ENCODE assay signal across 8 cellular contexts in genomic region chr19:57103573-57104277, GRCh38. TPM values are rescaled to one million over a fixed set of nuclear protein-coding genes. Genes with fewer than 3 reads are reported as not detected.
DNase-seq lines count a peak whose midpoint lies in the region; ATAC-seq and TF ChIP-seq lines count a peak whose summit lies in the region.

No MANE protein-coding gene starts in this region.

- CTCF ChIA-PET in activated CD4-positive, alpha-beta memory T cell treated with anti-CD3 and anti-CD28 coated beads, Interleukin-2, amount 10 ng/mL, durations not matched to agents 7 days and 5 days (lab: Charles Lee) = no interaction called here

- H3K4me1 Mint-ChIP-seq in activated CD4-positive, alpha-beta memory T cell treated with anti-CD3 and anti-CD28 coated beads, Interleukin-2, amount 10 ng/mL, durations not matched to agents 7 days and 5 days = peaks cover 3% of the 10 kb centered on the region
- peaks cover 0 to 9% of the 10 kb centered on the region in 2 donors for H3K4me1 Mint-ChIP-seq in effector memory CD8-positive, alpha-beta T cell (ENCODE audit: low read depth in 2 of 2)
- H3K4me1 Mint-ChIP-seq in mesothelial cell of epicardium = no peaks in the 10 kb centered on the region

- H3K9me3 Mint-ChIP-seq in activated CD4-positive, alpha-beta memory T cell treated with anti-CD3 and anti-CD28 coated beads, Interleukin-2, amount 10 ng/mL, durations not matched to agents 7 days and 5 days = peaks cover 31% of the 10 kb centered on the region
- H3K9me3 Mint-ChIP-seq in effector memory CD8-positive, alpha-beta T cell = peaks cover 0 to 7% of the 10 kb centered on the region in 2 donors
- H3K9me3 Mint-ChIP-seq in mesothelial cell of epicardium = peaks cover 25% of the 10 kb centered on the region

- ATAC-seq in effector memory CD8-positive, alpha-beta T cell (replicated peaks) = peak; percentile 65
- no peak for ATAC-seq in GM19035 (IDR thresholded peaks at IDR 0.05; ENCODE audit: unreplicated experiment)

- peak; percentile 52 for TF ChIP-seq CTCF in mesothelial cell of epicardium (IDR thresholded peaks at IDR 0.05; ENCODE audit: unreplicated experiment)

- DNase-seq in activated gamma-delta T cell treated with Interleukin-2 at 50 U/mL for 16 hours = peak; percentile 58
- DNase-seq in activated gamma-delta T cell (lab: John Stamatoyannopoulos, UW) = no peak
- DNase-seq in NCI-H526 treated with DMSO at 0.1 percent for 48 hours (lab: John Stamatoyannopoulos, UW) = peak; percentile 47
- DNase-seq in activated CD4-positive, alpha-beta memory T cell treated with anti-CD3 and anti-CD28 coated beads, Interleukin-2, amount 10 ng/mL, durations not matched to agents 7 days and 5 days = peak; percentile 58
- DNase-seq in effector memory CD8-positive, alpha-beta T cell = peak; percentile 42 to 60 (median 50)
- no peak for DNase-seq in mesothelial cell of epicardium (ENCODE audit: low spot score in 2 of 2, unreplicated experiment in 2 of 2)
- peak; percentile 10 to 37 for DNase-seq in stimulated activated CD8-positive, alpha-beta memory T cell treated with anti-CD3 and anti-CD28 coated beads, Interleukin-4, amount 100 ng/mL, for 1 hour (ENCODE audit: low read depth in 2 of 2, low spot score in 1 of 2)

- peaks cover 2% of the 10 kb centered on the region for H3K36me3 Mint-ChIP-seq in activated CD4-positive, alpha-beta memory T cell treated with anti-CD3 and anti-CD28 coated beads, Interleukin-2, amount 10 ng/mL, durations not matched to agents 7 days and 5 days (ENCODE audit: low read depth)
- peaks cover 4% of the 10 kb centered on the region for H3K36me3 Mint-ChIP-seq in effector memory CD8-positive, alpha-beta T cell (ENCODE audit: insufficient read depth)
- peaks cover 6% of the 10 kb centered on the region for H3K36me3 Mint-ChIP-seq in mesothelial cell of epicardium

- POLR2A ChIA-PET in activated CD4-positive, alpha-beta memory T cell treated with anti-CD3 and anti-CD28 coated beads, Interleukin-2, amount 10 ng/mL, durations not matched to agents 7 days and 5 days (lab: Charles Lee) = no interaction called here

- no peak overlapping the region for H3K4me3 Mint-ChIP-seq in activated CD4-positive, alpha-beta memory T cell treated with anti-CD3 and anti-CD28 coated beads, Interleukin-2, amount 10 ng/mL, durations not matched to agents 7 days and 5 days
- peak overlapping the region; percentile 40 to 44 for H3K4me3 Mint-ChIP-seq in effector memory CD8-positive, alpha-beta T cell
- H3K4me3 Mint-ChIP-seq in mesothelial cell of epicardium = no peak overlapping the region

- H3K27ac Mint-ChIP-seq in activated CD4-positive, alpha-beta memory T cell treated with anti-CD3 and anti-CD28 coated beads, Interleukin-2, amount 10 ng/mL, durations not matched to agents 7 days and 5 days = no peak overlapping the region
- no peak overlapping the region for H3K27ac Mint-ChIP-seq in effector memory CD8-positive, alpha-beta T cell
- H3K27ac Mint-ChIP-seq in mesothelial cell of epicardium = no peak overlapping the region

- H3K27me3 Mint-ChIP-seq in activated CD4-positive, alpha-beta memory T cell treated with anti-CD3 and anti-CD28 coated beads, Interleukin-2, amount 10 ng/mL, durations not matched to agents 7 days and 5 days = no peaks in the 10 kb centered on the region
- H3K27me3 Mint-ChIP-seq in effector memory CD8-positive, alpha-beta T cell = peaks cover 9 to 11% of the 10 kb centered on the region in 2 donors
- no peaks in the 10 kb centered on the region for H3K27me3 Mint-ChIP-seq in mesothelial cell of epicardium (ENCODE audit: low read depth)

RNA-seq across cellular contexts. Expression of gene USP29, which starts 16.1 kb away (rescaled TPM):
- not detected for total RNA-seq in activated CD4-positive, alpha-beta memory T cell treated with anti-CD3 and anti-CD28 coated beads, Interleukin-2, amount 10 ng/mL, durations not matched to agents 7 days and 5 days
- total RNA-seq in mesothelial cell of epicardium = not detected in 3 replicates

RNA-seq across cellular contexts. Expression of gene ZIM3, which starts 41.3 kb away (rescaled TPM):
- not detected for total RNA-seq in activated CD4-positive, alpha-beta memory T cell treated with anti-CD3 and anti-CD28 coated beads, Interleukin-2, amount 10 ng/mL, durations not matched to agents 7 days and 5 days
- total RNA-seq in mesothelial cell of epicardium = not detected in 3 replicates

Comparison
In these comparisons a context has a peak if more than half of its experiments do, and no peak if none do; other contexts are left out.
1. DNase-seq: peak in activated gamma-delta T cell treated with Interleukin-2 at 50 U/mL for 16 hours (single experiment), NCI-H526 treated with DMSO at 0.1 percent for 48 hours (single experiment), activated CD4-positive, alpha-beta memory T cell treated with anti-CD3 and anti-CD28 coated beads, Interleukin-2, amount 10 ng/mL, durations not matched to agents 7 days and 5 days (single experiment), effector memory CD8-positive, alpha-beta T cell (3 of 3) and stimulated activated CD8-positive, alpha-beta memory T cell treated with anti-CD3 and anti-CD28 coated beads, Interleukin-4, amount 100 ng/mL, for 1 hour (2 of 2); none in activated gamma-delta T cell (single experiment) and mesothelial cell of epicardium (0 of 2).
2. H3K4me3 Mint-ChIP-seq: peak in effector memory CD8-positive, alpha-beta T cell (2 of 2); none in activated CD4-positive, alpha-beta memory T cell treated with anti-CD3 and anti-CD28 coated beads, Interleukin-2, amount 10 ng/mL, durations not matched to agents 7 days and 5 days (single experiment) and mesothelial cell of epicardium (single experiment).